ENCODE assay signal across 1 cellular context in genomic region chrX:110395877-110396276, GRCh38.
TF ChIP-seq lines count a peak whose summit lies in the region.

No MANE protein-coding gene starts in this region.

TF ChIP-seq in A549, 52 proteins besides CTCF, POLR2A, EP300 and RAD21 (continued from another document):
- TF ChIP-seq, protein P1, sequence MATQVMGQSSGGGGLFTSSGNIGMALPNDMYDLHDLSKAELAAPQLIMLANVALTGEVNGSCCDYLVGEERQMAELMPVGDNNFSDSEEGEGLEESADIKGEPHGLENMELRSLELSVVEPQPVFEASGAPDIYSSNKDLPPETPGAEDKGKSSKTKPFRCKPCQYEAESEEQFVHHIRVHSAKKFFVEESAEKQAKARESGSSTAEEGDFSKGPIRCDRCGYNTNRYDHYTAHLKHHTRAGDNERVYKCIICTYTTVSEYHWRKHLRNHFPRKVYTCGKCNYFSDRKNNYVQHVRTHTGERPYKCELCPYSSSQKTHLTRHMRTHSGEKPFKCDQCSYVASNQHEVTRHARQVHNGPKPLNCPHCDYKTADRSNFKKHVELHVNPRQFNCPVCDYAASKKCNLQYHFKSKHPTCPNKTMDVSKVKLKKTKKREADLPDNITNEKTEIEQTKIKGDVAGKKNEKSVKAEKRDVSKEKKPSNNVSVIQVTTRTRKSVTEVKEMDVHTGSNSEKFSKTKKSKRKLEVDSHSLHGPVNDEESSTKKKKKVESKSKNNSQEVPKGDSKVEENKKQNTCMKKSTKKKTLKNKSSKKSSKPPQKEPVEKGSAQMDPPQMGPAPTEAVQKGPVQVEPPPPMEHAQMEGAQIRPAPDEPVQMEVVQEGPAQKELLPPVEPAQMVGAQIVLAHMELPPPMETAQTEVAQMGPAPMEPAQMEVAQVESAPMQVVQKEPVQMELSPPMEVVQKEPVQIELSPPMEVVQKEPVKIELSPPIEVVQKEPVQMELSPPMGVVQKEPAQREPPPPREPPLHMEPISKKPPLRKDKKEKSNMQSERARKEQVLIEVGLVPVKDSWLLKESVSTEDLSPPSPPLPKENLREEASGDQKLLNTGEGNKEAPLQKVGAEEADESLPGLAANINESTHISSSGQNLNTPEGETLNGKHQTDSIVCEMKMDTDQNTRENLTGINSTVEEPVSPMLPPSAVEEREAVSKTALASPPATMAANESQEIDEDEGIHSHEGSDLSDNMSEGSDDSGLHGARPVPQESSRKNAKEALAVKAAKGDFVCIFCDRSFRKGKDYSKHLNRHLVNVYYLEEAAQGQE (IDR thresholded peaks at IDR 0.05): no peak
- TF ChIP-seq E2F6 (IDR thresholded peaks at IDR 0.05; ENCODE audit: borderline replicate concordance, low read depth) (no peak), NPAS2 (CRISPR knock-in tag; IDR thresholded peaks at IDR 0.05; ENCODE audit: borderline replicate concordance) (no peak), NR3C1 (IDR thresholded peaks at IDR 0.05) (no peak), ZFP36 (IDR thresholded peaks at IDR 0.05; ENCODE audit: borderline replicate concordance, partially characterized antibody) (no peak), ZSCAN20 (CRISPR knock-in tag; IDR thresholded peaks at IDR 0.05) (no peak)
- TF ChIP-seq, protein P2, sequence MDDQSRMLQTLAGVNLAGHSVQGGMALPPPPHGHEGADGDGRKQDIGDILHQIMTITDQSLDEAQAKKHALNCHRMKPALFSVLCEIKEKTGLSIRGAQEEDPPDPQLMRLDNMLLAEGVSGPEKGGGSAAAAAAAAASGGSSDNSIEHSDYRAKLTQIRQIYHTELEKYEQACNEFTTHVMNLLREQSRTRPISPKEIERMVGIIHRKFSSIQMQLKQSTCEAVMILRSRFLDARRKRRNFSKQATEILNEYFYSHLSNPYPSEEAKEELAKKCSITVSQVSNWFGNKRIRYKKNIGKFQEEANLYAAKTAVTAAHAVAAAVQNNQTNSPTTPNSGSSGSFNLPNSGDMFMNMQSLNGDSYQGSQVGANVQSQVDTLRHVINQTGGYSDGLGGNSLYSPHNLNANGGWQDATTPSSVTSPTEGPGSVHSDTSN (IDR thresholded peaks at IDR 0.05): no peak
- TF ChIP-seq, protein P3, sequence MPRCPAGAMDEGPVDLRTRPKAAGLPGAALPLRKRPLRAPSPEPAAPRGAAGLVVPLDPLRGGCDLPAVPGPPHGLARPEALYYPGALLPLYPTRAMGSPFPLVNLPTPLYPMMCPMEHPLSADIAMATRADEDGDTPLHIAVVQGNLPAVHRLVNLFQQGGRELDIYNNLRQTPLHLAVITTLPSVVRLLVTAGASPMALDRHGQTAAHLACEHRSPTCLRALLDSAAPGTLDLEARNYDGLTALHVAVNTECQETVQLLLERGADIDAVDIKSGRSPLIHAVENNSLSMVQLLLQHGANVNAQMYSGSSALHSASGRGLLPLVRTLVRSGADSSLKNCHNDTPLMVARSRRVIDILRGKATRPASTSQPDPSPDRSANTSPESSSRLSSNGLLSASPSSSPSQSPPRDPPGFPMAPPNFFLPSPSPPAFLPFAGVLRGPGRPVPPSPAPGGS (IDR thresholded peaks at IDR 0.05): no peak
